35 cellular contexts compared by ENCODE assay signal in genomic region chr19:46461537-46461936, GRCh38. TPM values are rescaled to one million over a fixed set of nuclear protein-coding genes. Genes with fewer than 3 reads are reported as not detected.
A peak's percentile ranks its signal among the peaks of the same experiment; 100 is the strongest.
DNase-seq lines count a peak whose midpoint lies in the region; ATAC-seq and TF ChIP-seq lines count a peak whose summit lies in the region.
"Had no signal": no experiment of that assay in that cellular context is flagged by ENCODE, and none has a peak within 500 bp of the region (broad histone marks: within the 10 kb centered on the region; RNA-seq: fewer than 3 reads in every experiment).

No MANE protein-coding gene starts in this region.

- POLR2A ChIA-PET in RWPE1 (lab: Yijun Ruan, JAX; ENCODE audit: low non-redundant PET): no interaction called here
- POLR2A ChIA-PET in CD8-positive, alpha-beta memory T cell (lab: Charles Lee): no interaction called here

- peak; percentile 83 for ATAC-seq in foreskin keratinocyte
- no peak for ATAC-seq in HG02642 (IDR thresholded peaks at IDR 0.05; ENCODE audit: poor library complexity, unreplicated experiment)
- ATAC-seq: activated CD4-positive, CD25-positive, alpha-beta regulatory T cell treated with anti-CD3 and anti-CD28 coated beads, Interleukin-2, amount 50 U/mL, for 24 hours; activated CD8-positive, alpha-beta memory T cell treated with anti-CD3 and anti-CD28 coated beads, Interleukin-2, amount 10 ng/mL, durations not matched to agents 7 days and 5 days; activated naive CD8-positive, alpha-beta T cell treated with anti-CD3 and anti-CD28 coated beads, Interleukin-2, amount 50 U/mL, for 24 hours; activated T-cell treated with anti-CD3 and anti-CD28 coated beads, Interleukin-2, amount 50 U/mL, for 4 hours; HCT116; lower lobe of right lung; naive thymus-derived CD8-positive, alpha-beta T cell; sciatic nerve; T-helper 17 cell had no signal

- no peak overlapping the region for H3K4me3 ChIP-seq in CD8-positive, alpha-beta memory T cell (ENCODE audit: low read length)
- H3K4me3 ChIP-seq: esophagus muscularis mucosa, lower lobe of right lung, prostate gland, SK-N-MC, tibial nerve had no signal

- peaks cover 7 to 41% of the 10 kb centered on the region in 2 donors for H3K27me3 Mint-ChIP-seq in CD8-positive, alpha-beta memory T cell

- no peaks in the 10 kb centered on the region for H3K36me3 Mint-ChIP-seq in CD8-positive, alpha-beta memory T cell
- H3K36me3 Mint-ChIP-seq: activated CD8-positive, alpha-beta memory T cell treated with anti-CD3 and anti-CD28 coated beads, Interleukin-2, amount 10 ng/mL, durations not matched to agents 7 days and 5 days had no signal

- H3K4me1 ChIP-seq in foreskin keratinocyte: peaks cover 13% of the 10 kb centered on the region
- H3K4me1 ChIP-seq in CD8-positive, alpha-beta memory T cell (ENCODE audit: insufficient read depth, low read length): no peaks in the 10 kb centered on the region
- H3K4me1 ChIP-seq: BE2C, lower lobe of right lung, prostate gland, tibial nerve had no signal

- H3K27ac Mint-ChIP-seq in CD8-positive, alpha-beta memory T cell: no peak overlapping the region
- H3K27ac Mint-ChIP-seq: activated CD8-positive, alpha-beta memory T cell treated with anti-CD3 and anti-CD28 coated beads, Interleukin-2, amount 10 ng/mL, durations not matched to agents 7 days and 5 days; activated naive CD8-positive, alpha-beta T cell treated with anti-CD3 and anti-CD28 coated beads, Interleukin-2, amount 50 U/mL, for 24 hours; dendritic cell treated with granulocyte-macrophage colony-stimulating factor and Interleukin-4, amounts not matched to agents 40 ng/mL and 50 ng/mL, for 4 days; endodermal cell; naive thymus-derived CD8-positive, alpha-beta T cell; T-helper 17 cell had no signal

- H3K36me3 ChIP-seq in CD8-positive, alpha-beta memory T cell (ENCODE audit: insufficient read depth, low read length): no peaks in the 10 kb centered on the region
- H3K36me3 ChIP-seq: BE2C, esophagus muscularis mucosa, lower lobe of right lung, prostate gland, tibial nerve had no signal

- H3K4me1 Mint-ChIP-seq in CD8-positive, alpha-beta memory T cell: peaks cover 2 to 5% (median 3%) of the 10 kb centered on the region in 3 donors
- H3K4me1 Mint-ChIP-seq: activated naive CD8-positive, alpha-beta T cell treated with anti-CD3 and anti-CD28 coated beads, Interleukin-2, amount 50 U/mL, for 24 hours; endodermal cell; naive thymus-derived CD8-positive, alpha-beta T cell had no signal

- CTCF ChIA-PET in RWPE1 (lab: Yijun Ruan, JAX): interaction anchor here (0.5 to 0.6 kb wide), 2 partner anchors 64 to 118 kb away, joined by 3 read pairs; no protein-coding TSS in a partner anchor
- CTCF ChIA-PET in CD8-positive, alpha-beta memory T cell (lab: Charles Lee): no interaction called here

- TF ChIP-seq CTCF in RWPE1 (conservative IDR thresholded peaks at IDR 0.05; ENCODE audit: low read depth): no peak
- TF ChIP-seq CTCF in foreskin keratinocyte (conservative IDR thresholded peaks at IDR 0.05): no peak

- no peaks in the 10 kb centered on the region for H3K9me3 ChIP-seq in CD8-positive, alpha-beta memory T cell (ENCODE audit: low read length)
- H3K9me3 ChIP-seq: BE2C, esophagus muscularis mucosa, lower lobe of right lung, prostate gland, tibial nerve had no signal

- no peaks in the 10 kb centered on the region for H3K9me3 Mint-ChIP-seq in CD8-positive, alpha-beta memory T cell
- H3K9me3 Mint-ChIP-seq: activated naive CD8-positive, alpha-beta T cell treated with anti-CD3 and anti-CD28 coated beads, Interleukin-2, amount 50 U/mL, for 24 hours; activated T-cell treated with anti-CD3 and anti-CD28 coated beads, Interleukin-2, amount 50 U/mL, for 4 hours; central memory CD8-positive, alpha-beta T cell; dendritic cell treated with granulocyte-macrophage colony-stimulating factor and Interleukin-4, amounts not matched to agents 40 ng/mL and 50 ng/mL, for 4 days; endodermal cell; naive thymus-derived CD8-positive, alpha-beta T cell had no signal

- DNase-seq in DMS 273 (lab: John Stamatoyannopoulos, UW; ENCODE audit: unreplicated experiment) (peak; percentile 81), LHCN-M2 (ENCODE audit: low read depth) (peak; percentile 47), RWPE1 (ENCODE audit: low spot score) (peak; percentile 81), foreskin keratinocyte (peak; percentile 96 to 98), SHP77 (lab: John Stamatoyannopoulos, UW) (no peak)
- DNase-seq in CD8-positive, alpha-beta memory T cell: no peak
- DNase-seq: ACHN; activated CD4-positive, alpha-beta T cell treated with anti-CD3 and anti-CD28 coated beads, Interleukin-2, amount 50 U/mL, for 4 hours; activated CD8-positive, alpha-beta memory T cell treated with anti-CD3 and anti-CD28 coated beads, Interleukin-2, amount 10 ng/mL, durations not matched to agents 7 days and 5 days; activated gamma-delta T cell treated with Interleukin-2 at 50 U/mL for 16 hours; activated naive CD8-positive, alpha-beta T cell treated with anti-CD3 and anti-CD28 coated beads, Interleukin-2, amount 50 U/mL, for 24 hours; activated T-cell treated with anti-CD3 and anti-CD28 coated beads, Interleukin-2, amount 50 U/mL, for 4 hours; BE2C; endodermal cell; GF-D8; IMR-90; lower lobe of right lung; naive thymus-derived CD8-positive, alpha-beta T cell; NCI-H2029 treated with DMSO at 0.1 percent for 48 hours; NCI-H82; nucleus accumbens; RPMI8226; stimulated activated CD4-positive, alpha-beta T cell treated with anti-CD3 and anti-CD28 coated beads, Interleukin-4, amount 100 ng/mL, for 1 hour; T-helper 17 cell had no signal

- peak overlapping the region; percentile 93 for H3K27ac ChIP-seq in RWPE1
- peak overlapping the region; percentile 70 for H3K27ac ChIP-seq in foreskin keratinocyte
- no peak overlapping the region for H3K27ac ChIP-seq in CD8-positive, alpha-beta memory T cell (ENCODE audit: low read depth, low read length)
- H3K27ac ChIP-seq: esophagus muscularis mucosa, lower lobe of right lung, prostate gland, SK-N-MC, tibial nerve had no signal

- no peak overlapping the region for H3K4me3 Mint-ChIP-seq in CD8-positive, alpha-beta memory T cell
- H3K4me3 Mint-ChIP-seq: activated CD8-positive, alpha-beta memory T cell treated with anti-CD3 and anti-CD28 coated beads, Interleukin-2, amount 10 ng/mL, durations not matched to agents 7 days and 5 days; activated naive CD8-positive, alpha-beta T cell treated with anti-CD3 and anti-CD28 coated beads, Interleukin-2, amount 50 U/mL, for 24 hours; activated T-cell treated with anti-CD3 and anti-CD28 coated beads, Interleukin-2, amount 50 U/mL, for 4 hours; central memory CD8-positive, alpha-beta T cell; dendritic cell treated with granulocyte-macrophage colony-stimulating factor and Interleukin-4, amounts not matched to agents 40 ng/mL and 50 ng/mL, for 4 days; endodermal cell; naive thymus-derived CD8-positive, alpha-beta T cell; T-helper 17 cell had no signal

- no peaks in the 10 kb centered on the region for H3K27me3 ChIP-seq in foreskin keratinocyte
- H3K27me3 ChIP-seq in CD8-positive, alpha-beta memory T cell (ENCODE audit: insufficient read depth, low read length, poor library complexity, severe bottlenecking): no peaks in the 10 kb centered on the region
- H3K27me3 ChIP-seq: BE2C, esophagus muscularis mucosa, tibial nerve had no signal

RNA-seq across cellular contexts. Expression of gene PNMA8A, which starts 9.8 kb away (rescaled TPM):
- total RNA-seq in LHCN-M2 (2014; rRNA removed) (74.8 and 80.1 TPM in 2 replicates), foreskin keratinocyte (1.4 TPM in 2 replicates)
- 23.7 TPM for polyA plus RNA-seq in LHCN-M2 (2012)
- 0.71 and 0.88 TPM in 2 replicates for polyA plus RNA-seq in foreskin keratinocyte
- total RNA-seq in CD8-positive, alpha-beta memory T cell: under 1 TPM; 0.49 to 0.61 TPM
- polyA plus RNA-seq in CD8-positive, alpha-beta memory T cell: not detected
- total RNA-seq: mononuclear cell, T-helper 17 cell had no signal
- polyA plus RNA-seq: naive thymus-derived CD8-positive, alpha-beta T cell had no signal

RNA-seq across cellular contexts. Expression of gene PNMA8C, which starts 32.8 kb away (rescaled TPM):
- total RNA-seq in LHCN-M2 (2014; rRNA removed) (0.17 TPM in 1 of 2 replicates, not detected in the other), foreskin keratinocyte (not detected in 2 replicates)
- 0.01 TPM for polyA plus RNA-seq in LHCN-M2 (2012)
- not detected in 2 replicates for polyA plus RNA-seq in foreskin keratinocyte
- total RNA-seq in CD8-positive, alpha-beta memory T cell: not detected
- not detected for polyA plus RNA-seq in CD8-positive, alpha-beta memory T cell
- total RNA-seq: activated CD8-positive, alpha-beta memory T cell treated with anti-CD3 and anti-CD28 coated beads, Interleukin-2, amount 10 ng/mL, durations not matched to agents 7 days and 5 days; activated T-cell treated with anti-CD3 and anti-CD28 coated beads, Interleukin-2, amount 50 U/mL, for 4 hours; mononuclear cell; naive thymus-derived CD8-positive, alpha-beta T cell; sciatic nerve had no signal
- polyA plus RNA-seq: naive thymus-derived CD8-positive, alpha-beta T cell had no signal

RNA-seq across cellular contexts. Expression of gene PNMA8B, which starts 34.1 kb away (rescaled TPM):
- total RNA-seq in LHCN-M2 (2014; rRNA removed): 0.19 TPM in 1 of 2 replicates, not detected in the other
- 0.04 TPM for polyA plus RNA-seq in LHCN-M2 (2012)
- 0.07 and 0.10 TPM in 2 replicates for total RNA-seq in foreskin keratinocyte
- polyA plus RNA-seq in foreskin keratinocyte: 0.03 TPM in 2 replicates
- total RNA-seq in CD8-positive, alpha-beta memory T cell: under 1 TPM in 1 of 2 experiments, not detected in 1; 0.04 TPM
- polyA plus RNA-seq in CD8-positive, alpha-beta memory T cell: not detected
- total RNA-seq: activated CD8-positive, alpha-beta memory T cell treated with anti-CD3 and anti-CD28 coated beads, Interleukin-2, amount 10 ng/mL, durations not matched to agents 7 days and 5 days had no signal

RNA-seq across cellular contexts. Expression of gene CCDC8, which starts 48.2 kb away (rescaled TPM):
- 17.5 and 18.5 TPM in 2 replicates for total RNA-seq in LHCN-M2 (2014; rRNA removed)
- 6.6 TPM for polyA plus RNA-seq in LHCN-M2 (2012)
- 41.6 and 42.7 TPM in 2 replicates for total RNA-seq in foreskin keratinocyte
- 27.3 and 30.4 TPM in 2 replicates for polyA plus RNA-seq in foreskin keratinocyte
- total RNA-seq in CD8-positive, alpha-beta memory T cell: not detected
- not detected for polyA plus RNA-seq in CD8-positive, alpha-beta memory T cell
- total RNA-seq: activated CD8-positive, alpha-beta memory T cell treated with anti-CD3 and anti-CD28 coated beads, Interleukin-2, amount 10 ng/mL, durations not matched to agents 7 days and 5 days; mononuclear cell; naive thymus-derived CD8-positive, alpha-beta T cell; T-helper 17 cell had no signal
- polyA plus RNA-seq: naive thymus-derived CD8-positive, alpha-beta T cell had no signal

Comparison
In these comparisons a context has a peak if more than half of its experiments do, and no peak if none do; other contexts are left out.
1. DNase-seq: peak in DMS 273 (single experiment), LHCN-M2 (single experiment), RWPE1 (single experiment) and foreskin keratinocyte (2 of 2); none in SHP77 (0 of 2) and CD8-positive, alpha-beta memory T cell (0 of 5).
2. RNA of gene PNMA8A, which starts 9.8 kb away (total RNA-seq): 74.8 to 80.1 TPM in LHCN-M2; 1.4 TPM in foreskin keratinocyte and 0.49 to 0.61 TPM in CD8-positive, alpha-beta memory T cell; every median in the first group is over 10 times any median in the second.